In genomic region chr2:202032841-202033316, GRCh38 we compare ENCODE assay signal across 8 cellular contexts. TPM values are rescaled to one million over a fixed set of nuclear protein-coding genes. Genes with fewer than 3 reads are reported as not detected.
DNase-seq lines count a peak whose midpoint lies in the region; ATAC-seq and TF ChIP-seq lines count a peak whose summit lies in the region.

No MANE protein-coding gene starts in this region.

- H3K27me3 Mint-ChIP-seq in HFFc6 (ENCODE audit: insufficient read depth) (0 out of 2 replicates have a peak, but pooled peaks cover 1% of the 10 kb centered on the region), nephron (ENCODE audit: low read depth) (no peaks in the 10 kb centered on the region)

- peak; percentile 61 for DNase-seq in EH (ENCODE audit: low read depth)
- DNase-seq in HFFc6, result peak; percentile 54
- DNase-seq in NCI-H460 (ENCODE audit: extremely low read depth, low read depth), result peak; percentile 23
- DNase-seq in activated T-helper 1 cell treated with Interleukin-2 at 50 U/mL for 16 hours (ENCODE audit: low read depth), result peak; percentile 9
- DNase-seq in fibroblast of the aortic adventitia (ENCODE audit: low read depth), result peak; percentile 14
- DNase-seq in uterus, result peak; percentile 70

- H3K4me1 Mint-ChIP-seq in HFFc6 (ENCODE audit: low read depth) (peaks cover 24% of the 10 kb centered on the region), nephron (peaks cover 24% of the 10 kb centered on the region)

- no peak for TF ChIP-seq CTCF in HFFc6 (IDR thresholded peaks at IDR 0.05)
- TF ChIP-seq CTCF in fibroblast of the aortic adventitia (IDR thresholded peaks at IDR 0.05; ENCODE audit: insufficient read depth, low read length), result no peak
- TF ChIP-seq CTCF in nephron (IDR thresholded peaks at IDR 0.05; ENCODE audit: unreplicated experiment in 3 of 3), result no peak
- no peak for TF ChIP-seq CTCF in uterus (IDR thresholded peaks at IDR 0.05)

- H3K9me3 ChIP-seq in uterus, result no peaks in the 10 kb centered on the region

- H3K4me3 Mint-ChIP-seq in HFFc6 (peak overlapping the region; percentile 91), nephron (peak overlapping the region; percentile 92 to 98 (median 98))

- peak overlapping the region; percentile 80 for H3K4me3 ChIP-seq in fibroblast of the aortic adventitia (ENCODE audit: low read depth, low read length)
- H3K4me3 ChIP-seq in uterus, result peak overlapping the region; percentile 62 to 65

- H3K27ac Mint-ChIP-seq in HFFc6, result peak overlapping the region; percentile 92
- H3K27ac Mint-ChIP-seq in nephron, result peak overlapping the region; percentile 97 to 99 (median 98)

- H3K36me3 ChIP-seq in uterus, result no peaks in the 10 kb centered on the region

- intact Hi-C loops in uterus (cut with DNase I; ENCODE audit: low total_unique reads), result no loop called here

- H3K4me1 ChIP-seq in uterus, result peaks cover 0 to 5% of the 10 kb centered on the region in 2 donors

- H3K36me3 Mint-ChIP-seq in HFFc6 (ENCODE audit: low read depth), result 0 out of 2 replicates have a peak, but pooled peaks cover 7% of the 10 kb centered on the region
- no peaks in the 10 kb centered on the region for H3K36me3 Mint-ChIP-seq in nephron (ENCODE audit: low read depth)

- peak in 1 of 2 donors; percentile 34 for TF ChIP-seq POLR2A in uterus (IDR thresholded peaks at IDR 0.05)

- H3K9me3 Mint-ChIP-seq in HFFc6 (no peaks in the 10 kb centered on the region), nephron (no peaks in the 10 kb centered on the region)

- no peak for ATAC-seq in HG02623 (IDR thresholded peaks at IDR 0.05; ENCODE audit: unreplicated experiment)

- peak overlapping the region; percentile 87 to 98 for H3K27ac ChIP-seq in uterus

- H3K27me3 ChIP-seq in uterus, result no peaks in the 10 kb centered on the region

RNA-seq across cellular contexts. Expression of gene FZD7, which starts 0.8 kb away (rescaled TPM):
- total RNA-seq in HFFc6 (2021; fragmentation: NEBNext Ultra II Directional; extraction: Animal tissue kit (Norgen Biotek cat#: 25700)), result 100 to 1,000 TPM; 111 to 147 (median 117) TPM
- total RNA-seq in NCI-H460 (2014; rRNA removed; shearing (Covaris generic)), result 16.8 and 17.4 TPM in 2 replicates
- polyA plus RNA-seq in NCI-H460 (2014; cell fraction: nucleus; rRNA removed), result 10.5 and 14.1 TPM in 2 replicates
- total RNA-seq in fibroblast of the aortic adventitia (ENCODE audit: low replicate concordance) (35.8 and 40.4 TPM in 2 replicates), uterus (10 to 100 TPM in 3 of 4 donors, under 1 TPM in 1; 0.77 to 38.8 (median 20.0) TPM)

RNA-seq across cellular contexts. Expression of gene KIAA2012, which starts 40.2 kb away (rescaled TPM):
- total RNA-seq in HFFc6 (2021; fragmentation: NEBNext Ultra II Directional; extraction: Animal tissue kit (Norgen Biotek cat#: 25700)), result under 1 TPM; 0.09 to 0.40 (median 0.26) TPM
- total RNA-seq in NCI-H460 (2014; rRNA removed; shearing (Covaris generic)), result not detected in 2 replicates
- not detected in 2 replicates for polyA plus RNA-seq in NCI-H460 (2014; cell fraction: nucleus; rRNA removed)
- total RNA-seq in fibroblast of the aortic adventitia (ENCODE audit: low replicate concordance), result not detected in 2 replicates
- total RNA-seq in uterus, result under 1 TPM in 3 of 4 donors, not detected in 1; 0.15 to 0.76 (median 0.26) TPM

Comparison
In these comparisons a context has a peak if more than half of its experiments do, and no peak if none do; other contexts are left out.
1. DNase-seq: peak in every context shown above with its lines; median percentile 70 in uterus; 61 in EH; 54 in HFFc6; 23 in NCI-H460; 14 in fibroblast of the aortic adventitia; 9 in activated T-helper 1 cell treated with Interleukin-2 at 50 U/mL for 16 hours.